ENCODE assay signal across 26 cellular contexts in the genomic region with DNA sequence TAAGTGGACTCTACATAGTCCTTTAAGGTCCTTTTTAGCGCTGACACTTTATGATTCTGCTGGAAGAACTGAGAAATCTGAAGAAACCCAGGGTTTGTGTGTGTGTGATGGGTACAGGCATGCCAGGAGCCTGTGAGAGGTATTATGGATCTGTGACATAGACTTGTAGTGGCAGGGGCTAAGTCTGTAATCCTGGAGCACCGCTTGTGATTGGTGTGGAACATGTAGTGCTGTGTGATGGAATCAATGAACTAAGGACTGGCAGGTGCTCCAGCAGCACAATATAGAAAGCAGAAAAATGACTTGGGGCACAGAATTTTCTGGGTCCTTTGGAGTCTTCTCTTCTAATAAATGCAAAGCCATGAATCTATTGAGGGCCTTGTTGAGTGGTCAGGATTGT.
"Had no signal": no experiment of that assay in that cellular context is flagged by ENCODE, and none has a peak within 500 bp of the region (broad histone marks: within the 10 kb centered on the region; RNA-seq: fewer than 3 reads in every experiment).

No MANE protein-coding gene starts in this region.

- DNase-seq: cortex of kidney; effector memory CD8-positive, alpha-beta T cell; gastrocnemius medialis; heart right ventricle; hippocampal formation; left cardiac atrium; left lung; mesenchymal stem cell; mucosa of descending colon; naive B cell; stimulated activated CD4-positive, alpha-beta T cell treated with anti-CD3 and anti-CD28 coated beads, Interleukin-2, amount 100 ng/mL, for 24 hours; stimulated activated CD4-positive, alpha-beta T cell treated with anti-CD3 and anti-CD28 coated beads, Interleukin-4, amount 100 ng/mL, for 24 hours; stimulated activated naive CD4-positive, alpha-beta T cell; stimulated activated naive CD8-positive, alpha-beta T cell treated with anti-CD3 and anti-CD28 coated beads, Interleukin-15, amount 100 ng/mL, for 72 hours; transverse colon; upper lobe of right lung; uterus had no signal

- H3K4me1 Mint-ChIP-seq: naive B cell had no signal

- H3K9me3 ChIP-seq: gastrocnemius medialis, heart right ventricle, left lung, mucosa of descending colon, neutrophil, suprapubic skin, transverse colon, upper lobe of right lung, uterus had no signal

- H3K27ac Mint-ChIP-seq: effector memory CD8-positive, alpha-beta T cell; mesothelial cell of epicardium; naive B cell; natural killer cell treated with Interleukin-12 subunit alpha and Interleukin-12 subunit beta and Interleukin-15 and Interleukin-18, amount 100 ng/mL, for 72 hours; progenitor cell of endocrine pancreas; stimulated activated naive CD8-positive, alpha-beta T cell treated with anti-CD3 and anti-CD28 coated beads, Interleukin-15, amount 100 ng/mL, for 72 hours had no signal

- ATAC-seq: effector memory CD8-positive, alpha-beta T cell; gastrocnemius medialis; left cardiac atrium; left lung; mucosa of descending colon; sciatic nerve; stimulated activated naive CD8-positive, alpha-beta T cell treated with anti-CD3 and anti-CD28 coated beads, Interleukin-15, amount 100 ng/mL, for 72 hours; upper lobe of right lung had no signal

- H3K4me3 Mint-ChIP-seq: effector memory CD8-positive, alpha-beta T cell; mesothelial cell of epicardium; naive B cell; natural killer cell treated with Interleukin-12 subunit alpha and Interleukin-12 subunit beta and Interleukin-15 and Interleukin-18, amount 100 ng/mL, for 72 hours; neural crest cell; stimulated activated naive CD8-positive, alpha-beta T cell treated with anti-CD3 and anti-CD28 coated beads, Interleukin-15, amount 100 ng/mL, for 72 hours had no signal

- H3K36me3 ChIP-seq: gastrocnemius medialis, left lung, neutrophil, suprapubic skin, transverse colon, upper lobe of right lung, uterus had no signal

- H3K9me3 Mint-ChIP-seq: effector memory CD8-positive, alpha-beta T cell; mesothelial cell of epicardium; naive B cell; natural killer cell treated with Interleukin-12 subunit alpha and Interleukin-12 subunit beta and Interleukin-15 and Interleukin-18, amount 100 ng/mL, for 72 hours; neural crest cell; stimulated activated naive CD8-positive, alpha-beta T cell treated with anti-CD3 and anti-CD28 coated beads, Interleukin-15, amount 100 ng/mL, for 72 hours had no signal

- H3K36me3 Mint-ChIP-seq: naive B cell; natural killer cell treated with Interleukin-12 subunit alpha and Interleukin-12 subunit beta and Interleukin-15 and Interleukin-18, amount 100 ng/mL, for 72 hours had no signal

- H3K4me3 ChIP-seq: gastrocnemius medialis, heart right ventricle, left lung, mucosa of descending colon, smooth muscle cell, suprapubic skin, transverse colon, upper lobe of right lung, uterus had no signal

- H3K27me3 Mint-ChIP-seq: effector memory CD8-positive, alpha-beta T cell; natural killer cell treated with Interleukin-12 subunit alpha and Interleukin-12 subunit beta and Interleukin-15 and Interleukin-18, amount 100 ng/mL, for 72 hours; progenitor cell of endocrine pancreas had no signal

- H3K27ac ChIP-seq: gastrocnemius medialis, heart right ventricle, left lung, neutrophil, parathyroid adenoma, suprapubic skin, transverse colon, upper lobe of right lung, uterus had no signal

- H3K4me1 ChIP-seq: parathyroid adenoma, suprapubic skin, upper lobe of right lung, uterus had no signal
